In the genomic region with DNA sequence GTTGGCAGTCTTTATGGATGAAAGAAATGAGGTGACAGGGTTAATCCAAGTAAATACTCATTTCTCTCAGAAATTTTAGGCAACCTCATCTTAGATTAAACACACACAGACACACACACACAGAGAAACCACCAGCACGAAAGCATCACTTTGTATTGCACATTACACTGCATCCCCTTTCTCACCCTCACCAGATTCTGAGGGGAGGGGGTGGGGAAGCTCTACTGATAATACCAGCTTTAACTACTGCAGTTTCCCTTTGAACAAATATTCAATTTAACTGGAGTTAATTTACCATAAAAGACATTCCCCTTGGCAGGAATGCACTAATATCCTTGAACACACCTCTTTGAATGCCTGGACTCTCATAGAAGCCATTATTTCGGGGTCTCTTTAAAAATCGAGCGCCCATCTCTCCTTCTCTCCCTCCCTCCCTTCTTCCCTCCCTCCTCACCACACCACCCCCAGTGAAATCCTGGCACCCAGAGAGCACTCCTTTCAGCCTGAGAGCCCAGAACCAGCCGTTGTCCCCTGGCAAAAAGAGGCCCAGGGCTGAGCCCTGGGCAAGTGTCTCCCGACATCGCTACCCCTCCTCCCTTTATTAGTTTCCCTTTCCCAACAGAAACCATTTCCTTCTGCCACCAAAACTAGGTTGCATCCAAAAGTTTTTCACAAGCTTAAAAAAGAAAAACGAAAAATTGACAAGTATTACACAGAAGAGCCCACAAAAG, we compare ENCODE assay signal across 8 cellular contexts. TPM values are rescaled to one million over a fixed set of nuclear protein-coding genes. Genes with fewer than 3 reads are reported as not detected.
A peak's percentile ranks its signal among the peaks of the same experiment; 100 is the strongest.
DNase-seq lines count a peak whose midpoint lies in the region; ATAC-seq and TF ChIP-seq lines count a peak whose summit lies in the region.

No MANE protein-coding gene starts in this region.

- peaks cover 42% of the 10 kb centered on the region for H3K27me3 ChIP-seq in H7 (ENCODE audit: control insufficient read depth, insufficient read depth, low read length)
- no peaks in the 10 kb centered on the region for H3K27me3 ChIP-seq in sigmoid colon

- H3K9me3 ChIP-seq in SK-N-MC (ENCODE audit: low read depth, low read length): no peaks in the 10 kb centered on the region
- H3K9me3 ChIP-seq in sigmoid colon: no peaks in the 10 kb centered on the region

- no peak for TF ChIP-seq EP300 in sigmoid colon (IDR thresholded peaks at IDR 0.05)

- H3K9ac ChIP-seq in SK-N-MC (ENCODE audit: insufficient read length): peak overlapping the region; percentile 5

- TF ChIP-seq CTCF in sigmoid colon (IDR thresholded peaks at IDR 0.05): no peak

- ATAC-seq in left ventricle myocardium superior: no peak

- intact Hi-C loops in left ventricle myocardium superior (cut with micrococcal nuclease): loop anchor here (10.0 kb wide), 1 partner anchor 62 kb away; no protein-coding TSS in a partner anchor
- intact Hi-C loops in sigmoid colon (cut with DNase I): no loop called here

- H3K27ac ChIP-seq in SK-N-MC (peak overlapping the region; percentile 22; the same call in 1 of the 2 replicates), sigmoid colon (peak overlapping the region; percentile 98 to 99 (median 98))

- H3K4me3 ChIP-seq in H7 (ENCODE audit: insufficient read depth, low read depth, low read length) (peak overlapping the region; percentile 83), SK-N-MC (0 out of 2 replicates have a peak overlapping the region, but pooled peaks have one; percentile 17), sigmoid colon (peak overlapping the region; percentile 62 to 87 (median 76))

- TF ChIP-seq POLR2A in sigmoid colon (IDR thresholded peaks at IDR 0.05): no peak

- DNase-seq in H7 (peak; percentile 45), SK-N-MC (ENCODE audit: low read depth, low spot score) (no peak), left ventricle myocardium superior (peak; percentile 41), sigmoid colon (no peak), SKM-1 (lab: John Stamatoyannopoulos, UW; ENCODE audit: unreplicated experiment) (no peak)
- DNase-seq in central memory CD4-positive, alpha-beta T cell: no peak
- DNase-seq in activated naive CD4-positive, alpha-beta T cell (lab: John Stamatoyannopoulos, UW): no peak
- DNase-seq in effector CD8-positive, alpha-beta T cell (lab: John Stamatoyannopoulos, UW): no peak

- H3K36me3 ChIP-seq in H7 (replicated peaks; ENCODE audit: control insufficient read depth, insufficient read depth, low read length) (no peaks in the 10 kb centered on the region), SK-N-MC (ENCODE audit: insufficient read depth, low read length) (no peaks in the 10 kb centered on the region), sigmoid colon (no peaks in the 10 kb centered on the region)

- WGBS in sigmoid colon, 2 donors: 80 to 82% methylated on average over 8 of the region's 8 CpGs

- H3K4me1 ChIP-seq in sigmoid colon: peaks cover 0 to 59% (median 52%) of the 10 kb centered on the region in 4 donors

RNA-seq across cellular contexts. Expression of a gene that starts 2.8 kb away (rescaled TPM):
- 3.7 and 5.0 TPM in 2 replicates for total RNA-seq in H7 (2014; rRNA removed; shearing (Covaris generic))
- total RNA-seq in left ventricle myocardium superior: 110 TPM
- total RNA-seq in sigmoid colon: 100 to 1,000 TPM in 1 of 4 donors, 10 to 100 TPM in 3; 45.3 to 129 (median 59.9) TPM
- polyA plus RNA-seq in sigmoid colon: 10 to 100 TPM in 1 of 3 donors, 1 to 10 TPM in 2; 3.7 to 12.5 (median 4.8) TPM

Comparison
In these comparisons a context has a peak if more than half of its experiments do, and no peak if none do; other contexts are left out.
1. DNase-seq: peak in H7 (single experiment) and left ventricle myocardium superior (single experiment); none in SK-N-MC (single experiment), sigmoid colon (single experiment), central memory CD4-positive, alpha-beta T cell (single experiment), activated naive CD4-positive, alpha-beta T cell (0 of 4), effector CD8-positive, alpha-beta T cell (single experiment) and SKM-1 (single experiment).
2. H3K4me3 ChIP-seq: peak in every context shown above with its lines; median percentile 83 in H7; 76 in sigmoid colon; 17 in SK-N-MC.